1 cellular context compared by ENCODE assay signal in genomic region chr14:36510078-36510799, GRCh38.
TF ChIP-seq lines count a peak whose summit lies in the region.

No MANE protein-coding gene starts in this region.

TF ChIP-seq in endothelial cell of umbilical vein, 7 proteins besides CTCF, POLR2A, EP300 and RAD21:
- TF ChIP-seq EZH2 (IDR thresholded peaks at IDR 0.05; ENCODE audit: borderline replicate concordance, low read depth, low read length, severe bottlenecking) (peak; percentile 51), MYC (IDR thresholded peaks at IDR 0.05; ENCODE audit: low read depth, low read length) (no peak), GATA2 (IDR thresholded peaks at IDR 0.05; ENCODE audit: insufficient read depth, insufficient read length, low read depth, low read length) (no peak), FOS (IDR thresholded peaks at IDR 0.05; ENCODE audit: borderline replicate concordance, insufficient read depth, low read length) (no peak), POLR2AphosphoS5 (IDR thresholded peaks at IDR 0.05; ENCODE audit: insufficient read depth, low read depth, low read length) (no peak), JUN (IDR thresholded peaks at IDR 0.05; ENCODE audit: borderline replicate concordance, insufficient read depth, insufficient read length, low read depth) (no peak), MAX (IDR thresholded peaks at IDR 0.05; ENCODE audit: insufficient read depth, insufficient read length) (no peak)
